Comparison of ENCODE assay signal across 18 cellular contexts in genomic region chr15:69789648-69790393, GRCh38.
"Had no signal": no experiment of that assay in that cellular context is flagged by ENCODE, and none has a peak within 500 bp of the region (broad histone marks: within the 10 kb centered on the region; RNA-seq: fewer than 3 reads in every experiment).

No MANE protein-coding gene starts in this region.

- DNase-seq: activated CD4-positive, alpha-beta T cell treated with anti-CD3 and anti-CD28 coated beads, Interleukin-2, amount 10 ng/mL, durations not matched to agents 7 days and 5 days; activated CD4-positive, CD25-positive, alpha-beta regulatory T cell treated with anti-CD3 and anti-CD28 coated beads, Interleukin-2, amount 50 U/mL, for 72 hours; activated CD8-positive, alpha-beta memory T cell treated with anti-CD3 and anti-CD28 coated beads, Interleukin-2, amount 50 U/mL, for 4 hours; activated naive CD4-positive, alpha-beta T cell treated with anti-CD3 and anti-CD28 coated beads for 36 hours; activated naive CD8-positive, alpha-beta T cell treated with anti-CD3 and anti-CD28 coated beads, Interleukin-2, amount 10 ng/mL, durations not matched to agents 7 days and 5 days; activated T-cell treated with anti-CD3 and anti-CD28 coated beads, Interleukin-2, amount 50 U/mL, for 4 hours; amygdala; heart right ventricle; kidney; naive thymus-derived CD8-positive, alpha-beta T cell; sigmoid colon; stimulated activated CD4-positive, alpha-beta T cell treated with anti-CD3 and anti-CD28 coated beads, Interleukin-4, amount 100 ng/mL, for 1 hour; stimulated activated naive CD4-positive, alpha-beta T cell treated with Interleukin-2 at 50 U/mL for 16 hours; T-helper 1 cell; WERI-Rb-1 had no signal

- H3K27me3 ChIP-seq: sigmoid colon had no signal

- H3K27ac ChIP-seq: coronary artery, epithelial cell of prostate, heart right ventricle, sigmoid colon, WERI-Rb-1 had no signal

- H3K36me3 ChIP-seq: heart right ventricle, sigmoid colon, WERI-Rb-1 had no signal

- H3K27ac Mint-ChIP-seq: activated CD4-positive, alpha-beta T cell treated with anti-CD3 and anti-CD28 coated beads, Interleukin-2, amount 10 ng/mL, durations not matched to agents 7 days and 5 days; activated naive CD4-positive, alpha-beta T cell treated with anti-CD3 and anti-CD28 coated beads for 36 hours; activated naive CD8-positive, alpha-beta T cell treated with anti-CD3 and anti-CD28 coated beads, Interleukin-2, amount 10 ng/mL, durations not matched to agents 7 days and 5 days had no signal

- H3K4me3 Mint-ChIP-seq: activated CD4-positive, alpha-beta T cell treated with anti-CD3 and anti-CD28 coated beads, Interleukin-2, amount 10 ng/mL, durations not matched to agents 7 days and 5 days; activated naive CD4-positive, alpha-beta T cell treated with anti-CD3 and anti-CD28 coated beads for 36 hours; activated naive CD8-positive, alpha-beta T cell treated with anti-CD3 and anti-CD28 coated beads, Interleukin-2, amount 10 ng/mL, durations not matched to agents 7 days and 5 days; activated T-cell treated with anti-CD3 and anti-CD28 coated beads, Interleukin-2, amount 50 U/mL, for 4 hours; naive thymus-derived CD8-positive, alpha-beta T cell had no signal

- H3K4me3 ChIP-seq: coronary artery, heart right ventricle, lung, sigmoid colon had no signal

- ATAC-seq: activated T-cell treated with anti-CD3 and anti-CD28 coated beads, Interleukin-2, amount 50 U/mL, for 4 hours; heart right ventricle; naive thymus-derived CD8-positive, alpha-beta T cell had no signal
